Comparison of ENCODE assay signal across 9 cellular contexts in the genomic region with DNA sequence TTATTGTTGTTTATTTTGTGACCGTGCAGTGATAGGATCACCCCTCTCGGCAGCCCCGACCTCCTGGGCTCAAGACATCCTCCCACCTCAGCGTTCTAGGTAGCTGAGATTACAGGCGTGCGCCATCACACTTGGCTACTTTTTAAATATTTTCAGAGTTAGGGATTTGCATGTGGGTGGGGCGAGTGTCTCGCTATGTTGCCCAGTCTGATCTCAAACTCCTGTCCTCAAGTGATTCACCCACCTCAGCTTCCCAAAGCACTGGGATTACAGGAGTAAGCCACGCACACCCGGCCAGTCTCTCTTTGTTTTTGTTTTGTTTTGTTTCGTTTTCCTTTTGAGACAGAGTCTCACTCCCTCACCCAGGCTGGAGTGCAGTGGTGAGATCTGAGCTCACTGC. TPM values are rescaled to one million over a fixed set of nuclear protein-coding genes. Genes with fewer than 3 reads are reported as not detected.
DNase-seq lines count a peak whose midpoint lies in the region; ATAC-seq and TF ChIP-seq lines count a peak whose summit lies in the region.
"Had no signal": no experiment of that assay in that cellular context is flagged by ENCODE, and none has a peak within 500 bp of the region (broad histone marks: within the 10 kb centered on the region; RNA-seq: fewer than 3 reads in every experiment).

No MANE protein-coding gene starts in this region.

- peak overlapping the region; percentile 84 for H3K9ac ChIP-seq in DND-41 (ENCODE audit: low read depth, low read length)

- no peaks in the 10 kb centered on the region for H3K9me2 ChIP-seq in PC-9 (ENCODE audit: insufficient read depth)

- H2AFZ ChIP-seq in DND-41 (ENCODE audit: low read depth, low read length): peak overlapping the region; percentile 67
- peak overlapping the region; percentile 93; the same call in 1 of the 2 replicates for H2AFZ ChIP-seq in PC-9

- BruUV-seq in PC-9 (replicated peaks; lab: Mats Ljungman, UMichigan): no TSS peak

- intact Hi-C loops in PC-9 (cut with micrococcal nuclease; ENCODE audit: unreplicated experiment): no loop called here

- H3K4me1 Mint-ChIP-seq in immature natural killer cell: peaks cover 19 to 26% of the 10 kb centered on the region in 2 donors

- no peaks in the 10 kb centered on the region for H3K36me3 Mint-ChIP-seq in immature natural killer cell

- TF ChIP-seq CTCF in DND-41 (IDR thresholded peaks at IDR 0.05; ENCODE audit: borderline replicate concordance, extremely low read depth, low read length, poor library complexity, severe bottlenecking): no peak
- TF ChIP-seq CTCF in PC-9 (conservative IDR thresholded peaks at IDR 0.05): no peak
- TF ChIP-seq CTCF in GM13976 (IDR thresholded peaks at IDR 0.05; ENCODE audit: borderline replicate concordance, control extremely low read depth, extremely low read depth, insufficient read depth, missing control alignments): no peak

- H3K27me3 ChIP-seq in DND-41 (ENCODE audit: insufficient read depth, low read length, poor library complexity): no peaks in the 10 kb centered on the region
- H3K27me3 ChIP-seq in PC-9 (ENCODE audit: insufficient read depth, low read depth): no peaks in the 10 kb centered on the region

- H3K9me3 Mint-ChIP-seq in immature natural killer cell: no peaks in the 10 kb centered on the region

- H3K4me1 ChIP-seq in DND-41 (ENCODE audit: insufficient read depth, low read length): peaks cover 27% of the 10 kb centered on the region
- peaks cover 15% of the 10 kb centered on the region for H3K4me1 ChIP-seq in PC-9 (replicated peaks; ENCODE audit: insufficient read depth)

- H3K27ac Mint-ChIP-seq in immature natural killer cell: peak overlapping the region; percentile 7 to 95 (median 68)

- H3K27ac ChIP-seq in DND-41 (ENCODE audit: low read length) (no peak overlapping the region), PC-9 (no peak overlapping the region)

- no peaks in the 10 kb centered on the region for H3K9me3 ChIP-seq in DND-41 (ENCODE audit: insufficient read depth, low read length, severe bottlenecking)
- H3K9me3 ChIP-seq in PC-9 (ENCODE audit: insufficient read depth, low read depth): no peaks in the 10 kb centered on the region

- H3F3A ChIP-seq in PC-9 (ENCODE audit: insufficient read depth, low read depth): peaks cover 42% of the 10 kb centered on the region

- H3K4me3 Mint-ChIP-seq in immature natural killer cell: peak overlapping the region; percentile 41 to 59 (median 55)

- ATAC-seq in DND-41 (ENCODE audit: insufficient read depth, low read depth): no peak

- POLR2A ChIA-PET in PC-9 (lab: Charles Lee; ENCODE audit: unreplicated experiment): interaction anchor here (0.6 to 1.7 kb wide), 2 partner anchors 11 to 157 kb away, joined by 3 to 26 read pairs; a partner anchor contains a TSS

- CTCF ChIA-PET in PC-9 (lab: Charles Lee): no interaction called here

- H3K27me3 Mint-ChIP-seq in immature natural killer cell (ENCODE audit: low read depth in 3 of 3): peaks cover 9 to 26% (median 24%) of the 10 kb centered on the region in 3 donors

- in situ Hi-C loops in GM13976 (cut with MboI; ENCODE audit: low sequenced_read_pairs, unreplicated experiment): no loop called here

- peaks cover 10% of the 10 kb centered on the region for H3K36me3 ChIP-seq in DND-41 (ENCODE audit: insufficient read depth, low read length)
- 0 out of 2 replicates have a peak, but pooled peaks cover 4% of the 10 kb centered on the region for H3K36me3 ChIP-seq in PC-9 (ENCODE audit: low read depth)

- no peak overlapping the region for H3K4me3 ChIP-seq in DND-41 (ENCODE audit: low read depth in 1 of 2, low read length in 2 of 2)
- peak overlapping the region; percentile 27; the same call in 1 of the 2 replicates for H3K4me3 ChIP-seq in PC-9

- H3K4me2 ChIP-seq in DND-41 (ENCODE audit: insufficient read depth, low read length) (peak overlapping the region; percentile 20), PC-9 (peak overlapping the region; percentile 99; the same call in 1 of the 2 replicates)

- no peaks in the 10 kb centered on the region for H4K20me1 ChIP-seq in DND-41 (ENCODE audit: insufficient read depth, low read length)
- H4K20me1 ChIP-seq in PC-9 (ENCODE audit: insufficient read depth): no peaks in the 10 kb centered on the region

- DNase-seq in DND-41 (no peak), PC-9 (no peak), immature natural killer cell (no peak), GM13976 (ENCODE audit: low spot score) (no peak), AG08396 (ENCODE audit: low spot score) (no peak), RPMI8226 (no peak)
- DNase-seq: activated CD4-positive, CD25-positive, alpha-beta regulatory T cell treated with anti-CD3 and anti-CD28 coated beads, Interleukin-2, amount 50 U/mL, for 72 hours; DMS 273 treated with DMSO at 0.1 percent for 48 hours; NCI-H2081 treated with DMSO at 0.1 percent for 48 hours had no signal

- H3K79me2 ChIP-seq in DND-41 (ENCODE audit: insufficient read depth, low read length): peaks cover 31% of the 10 kb centered on the region
- peaks cover 30% of the 10 kb centered on the region for H3K79me2 ChIP-seq in PC-9 (ENCODE audit: low read depth)

RNA-seq across cellular contexts. Expression of a gene that starts 1.2 kb away (rescaled TPM):
- 28.2 and 31.5 TPM in 2 replicates for total RNA-seq in PC-9 (2021)
- 10 to 100 TPM; 19.1 to 43.9 (median 22.4) TPM for polyA plus RNA-seq in immature natural killer cell

RNA-seq across cellular contexts. Expression of a gene that starts 7.9 kb away (rescaled TPM):
- total RNA-seq in PC-9 (2021): 478 and 525 TPM in 2 replicates
- polyA plus RNA-seq in immature natural killer cell: 100 to 1,000 TPM; 135 to 246 (median 167) TPM

RNA-seq across cellular contexts. Expression of a gene that starts 10.7 kb away (rescaled TPM):
- total RNA-seq in PC-9 (2021): 86.7 and 94.9 TPM in 2 replicates
- 100 to 1,000 TPM; 125 to 152 (median 136) TPM for polyA plus RNA-seq in immature natural killer cell

RNA-seq across cellular contexts. Expression of a gene that starts 10.8 kb away (rescaled TPM):
- 19.2 and 51.9 TPM in 2 replicates for total RNA-seq in PC-9 (2021)
- polyA plus RNA-seq in immature natural killer cell: 1 to 10 TPM in 2 of 3 donors, not detected in 1; 2.1 to 4.4 TPM

RNA-seq across cellular contexts. Expression of a gene that starts 17.2 kb away (rescaled TPM):
- 16.1 and 25.4 TPM in 2 replicates for total RNA-seq in PC-9 (2021)
- 10 to 100 TPM; 13.9 to 18.0 (median 14.0) TPM for polyA plus RNA-seq in immature natural killer cell
